12 cellular contexts compared by ENCODE assay signal in genomic region chr7:100102950-100103840, GRCh38. TPM values are rescaled to one million over a fixed set of nuclear protein-coding genes. Genes with fewer than 3 reads are reported as not detected.
DNase-seq lines count a peak whose midpoint lies in the region; ATAC-seq, FAIRE-seq and TF ChIP-seq lines count a peak whose summit lies in the region.
"Had no signal": no experiment of that assay in that cellular context is flagged by ENCODE, and none has a peak within 500 bp of the region (broad histone marks: within the 10 kb centered on the region; RNA-seq: fewer than 3 reads in every experiment).

No MANE protein-coding gene starts in this region.

- peaks cover 3% of the 10 kb centered on the region for H3K79me1 ChIP-seq in H1 (ENCODE audit: low read depth, low read length)

- H3K27me3 ChIP-seq in PC-9 (ENCODE audit: insufficient read depth, low read depth) (no peaks in the 10 kb centered on the region), H1 (replicated peaks in 1 of 4; ENCODE audit: control insufficient read depth in 3 of 4, extremely low read depth in 1 of 4, insufficient read depth in 3 of 4, low read length in 3 of 4) (no peaks in the 10 kb centered on the region)
- H3K27me3 ChIP-seq: adrenal gland had no signal

- H2BK120ac ChIP-seq in H1 (replicated peaks; ENCODE audit: low read depth, low read length) = no peak overlapping the region

- H3K4me2 ChIP-seq in PC-9 (peak overlapping the region; percentile 87), H1 (ENCODE audit: insufficient read depth in 1 of 2, low read depth in 2 of 2, low read length in 2 of 2) (peak overlapping the region in 1 of 2 experiments; percentile 85; a peak in 3 of 4 replicates)

- no peak for FAIRE-seq in H1 (lab: Jason Lieb, UNC)
- FAIRE-seq: A204.1, GM19239 had no signal

- H3K9me3 ChIP-seq in PC-9 (ENCODE audit: insufficient read depth, low read depth) = no peaks in the 10 kb centered on the region
- no peaks in the 10 kb centered on the region for H3K9me3 ChIP-seq in H1 (ENCODE audit: insufficient read depth in 2 of 2, low read depth in 1 of 2, low read length in 1 of 2)
- H3K9me3 ChIP-seq: adrenal gland had no signal

- TF ChIP-seq EP300 in H1 (IDR thresholded peaks at IDR 0.05; ENCODE audit: borderline replicate concordance in 1 of 2, low read depth in 2 of 2, low read length in 2 of 2) = no peak

- H4K91ac ChIP-seq in H1 (replicated peaks; ENCODE audit: insufficient read length, low read length) = no peak overlapping the region

- H2AK5ac ChIP-seq in H1 (ENCODE audit: low read depth, low read length) = no peak overlapping the region

- DNase-seq in T-helper 1 cell = no peak
- no peak for DNase-seq in PC-9
- no peak for DNase-seq in H1 (ENCODE audit: low read depth in 1 of 2, low spot score in 2 of 2)
- peak; percentile 58 for DNase-seq in renal cortical epithelial cell (ENCODE audit: low read depth)
- DNase-seq in HT-29 (ENCODE audit: low spot score) = no peak
- DNase-seq in NCI-H345 (lab: John Stamatoyannopoulos, UW) = no peak
- DNase-seq: adrenal gland; stimulated activated CD4-positive, alpha-beta T cell treated with anti-CD3 and anti-CD28 coated beads, Interleukin-4, amount 100 ng/mL, for 4 hours had no signal

- H2BK12ac ChIP-seq in H1 (ENCODE audit: low read depth, low read length) = no peak overlapping the region

- WGBS in H1 (ENCODE audit: extremely low coverage in 1 of 2, insufficient coverage in 1 of 2, insufficient read length in 1 of 2, insufficient replicate concordance in 2 of 2, low coverage in 1 of 2, low lambda C conversion rate in 2 of 2, missing lambda C conversion rate in 1 of 2), 2 experiments = 95% methylated on average over 17 of the region's 17 CpGs; no CpG with 5 or more reads in 1 of the 2 experiments

- peaks cover 33% of the 10 kb centered on the region for H3F3A ChIP-seq in PC-9 (ENCODE audit: insufficient read depth, low read depth)

- H3K4me3 ChIP-seq in PC-9 = peak overlapping the region; percentile 99; the same call in 1 of the 2 replicates
- peak overlapping the region; percentile 76 to 97 (median 84); a peak in 6 of 8 replicates for H3K4me3 ChIP-seq in H1 (ENCODE audit: extremely low read depth in 1 of 4, insufficient read depth in 2 of 4, low read depth in 3 of 4, low read length in 4 of 4)

- no peak overlapping the region for H3K9ac ChIP-seq in H1 (replicated peaks in 1 of 4; ENCODE audit: extremely low read depth in 1 of 4, low read depth in 3 of 4, low read length in 3 of 4)

- H3K36me3 ChIP-seq in PC-9 (ENCODE audit: low read depth) (peaks cover 22% of the 10 kb centered on the region), H1 (ENCODE audit: control insufficient read depth in 2 of 4, insufficient read depth in 4 of 4, low read length in 3 of 4) (peaks cover 22 to 43% (median 34%) of the 10 kb centered on the region in 4 experiments)

- H4K20me1 ChIP-seq in PC-9 (ENCODE audit: insufficient read depth) = no peaks in the 10 kb centered on the region; the same call in 1 of the 2 replicates
- peaks cover 7 to 11% of the 10 kb centered on the region in 2 experiments for H4K20me1 ChIP-seq in H1 (replicated peaks in 1 of 2; ENCODE audit: control insufficient read depth in 1 of 2, insufficient read depth in 2 of 2, low read length in 2 of 2)

- H3K9me3 Mint-ChIP-seq in T-helper 1 cell treated with Interleukin-12 subunit alpha and Interleukin-12 subunit beta and Interleukin-4 antibody, amounts not matched to agents 30 μg/mL and 1 μg/mL, for 36 hours = no peaks in the 10 kb centered on the region

- H3K4me1 Mint-ChIP-seq in T-helper 1 cell treated with Interleukin-12 subunit alpha and Interleukin-12 subunit beta and Interleukin-4 antibody, amounts not matched to agents 30 μg/mL and 1 μg/mL, for 36 hours (ENCODE audit: low read depth) = peaks cover 32% of the 10 kb centered on the region

- no peak for TF ChIP-seq POLR2A in H1 (IDR thresholded peaks at IDR 0.05; ENCODE audit: control extremely low read depth in 1 of 2, low read depth in 2 of 2, low read length in 2 of 2)

- H3K9me2 ChIP-seq in PC-9 (ENCODE audit: insufficient read depth) = no peaks in the 10 kb centered on the region

- no peak overlapping the region for H4K8ac ChIP-seq in H1 (ENCODE audit: extremely low read depth, insufficient read depth, low read length)

- H3K36me3 Mint-ChIP-seq in T-helper 1 cell treated with Interleukin-12 subunit alpha and Interleukin-12 subunit beta and Interleukin-4 antibody, amounts not matched to agents 30 μg/mL and 1 μg/mL, for 36 hours (ENCODE audit: low read depth) = peaks cover 25% of the 10 kb centered on the region

- TF ChIP-seq RAD21 in H1 (IDR thresholded peaks at IDR 0.05 in 1 of 2, conservative IDR thresholded peaks at IDR 0.05 in 1 of 2; ENCODE audit: low read depth in 2 of 2, low read length in 2 of 2) = no peak

- H3K79me2 ChIP-seq in PC-9 (ENCODE audit: low read depth) = peaks cover 31% of the 10 kb centered on the region
- H3K79me2 ChIP-seq in H1 (ENCODE audit: control insufficient read depth in 1 of 2, insufficient read depth in 2 of 2, low read length in 2 of 2) = peaks cover 9 to 36% of the 10 kb centered on the region in 2 experiments

- no peak overlapping the region for H2BK20ac ChIP-seq in H1 (ENCODE audit: low read length)

- no TSS peak for BruUV-seq in PC-9 (replicated peaks; lab: Mats Ljungman, UMichigan)

- H4K5ac ChIP-seq in H1 (ENCODE audit: insufficient read length, low read depth, low read length) = no peak overlapping the region

- CTCF ChIA-PET in PC-9 (lab: Charles Lee) (interaction anchor here (0.6 kb wide), 2 partner anchors 8 to 22 kb away, joined by 6 read pairs; no protein-coding TSS in a partner anchor), H1 (lab: Charles Lee; ENCODE audit: partially characterized antibody) (interaction anchor here (0.8 to 5.9 kb wide), 8 partner anchors 8 to 106 kb away, joined by 3 to 55 read pairs (median 4); no protein-coding TSS in a partner anchor)

- H3K23me2 ChIP-seq in H1 (ENCODE audit: low read depth, low read length) = no peaks in the 10 kb centered on the region; the same call in 1 of the 2 replicates

- intact Hi-C loops in PC-9 (cut with micrococcal nuclease; ENCODE audit: unreplicated experiment) = no loop called here

- no peak overlapping the region for H2BK15ac ChIP-seq in H1 (ENCODE audit: low read length)

- no peak overlapping the region for H3K27ac Mint-ChIP-seq in T-helper 1 cell treated with Interleukin-12 subunit alpha and Interleukin-12 subunit beta and Interleukin-4 antibody, amounts not matched to agents 30 μg/mL and 1 μg/mL, for 36 hours

- H3K56ac ChIP-seq in H1 (replicated peaks; ENCODE audit: insufficient read length, low read depth, low read length) = no peak overlapping the region

- H3K4me1 ChIP-seq in PC-9 (replicated peaks; ENCODE audit: insufficient read depth) (peaks cover 19% of the 10 kb centered on the region), H1 (replicated peaks in 1 of 4; ENCODE audit: control insufficient read depth in 3 of 4, insufficient read depth in 4 of 4, low read length in 3 of 4) (peaks cover 0 to 8% (median 3%) of the 10 kb centered on the region in 4 experiments; a peak in 3 of 7 replicates)

- H3K4me3 Mint-ChIP-seq in T-helper 1 cell treated with Interleukin-12 subunit alpha and Interleukin-12 subunit beta and Interleukin-4 antibody, amounts not matched to agents 30 μg/mL and 1 μg/mL, for 36 hours = peak overlapping the region; percentile 83

- no peak overlapping the region for H3K4ac ChIP-seq in H1 (replicated peaks; ENCODE audit: insufficient read length, low read depth, low read length)

- ATAC-seq in GM18498 (IDR thresholded peaks at IDR 0.05; ENCODE audit: unreplicated experiment) = no peak

- H3K27me3 Mint-ChIP-seq in T-helper 1 cell treated with Interleukin-12 subunit alpha and Interleukin-12 subunit beta and Interleukin-4 antibody, amounts not matched to agents 30 μg/mL and 1 μg/mL, for 36 hours (ENCODE audit: low read depth) = no peaks in the 10 kb centered on the region

- POLR2A ChIA-PET in PC-9 (lab: Charles Lee; ENCODE audit: unreplicated experiment) (interaction anchor here (0.6 kb wide), 1 partner anchor 21 kb away, joined by 6 read pairs; no protein-coding TSS in a partner anchor), H1 (lab: Charles Lee; ENCODE audit: partially characterized antibody) (interaction anchor here (0.7 to 20.0 kb wide), 7 partner anchors 15 to 326 kb away, joined by 3 to 722 read pairs (median 24); partner anchors contain the start of genes CNPY4, COPS6, GAL3ST4 and LAMTOR4)

- H3K23ac ChIP-seq in H1 (ENCODE audit: insufficient read length) = no peak overlapping the region

- no peak overlapping the region for H3K18ac ChIP-seq in H1 (ENCODE audit: extremely low read depth, low read length)

- TF ChIP-seq CTCF in PC-9 (conservative IDR thresholded peaks at IDR 0.05) (no peak), H1 (IDR thresholded peaks at IDR 0.05; ENCODE audit: control extremely low read depth in 1 of 3, insufficient read depth in 1 of 3, low read depth in 1 of 3, low read length in 3 of 3) (no peak)

- H2AFZ ChIP-seq in PC-9 (no peak overlapping the region), H1 (ENCODE audit: low read length) (no peak overlapping the region)

- no peak overlapping the region; the same call in 1 of the 2 replicates for H2BK5ac ChIP-seq in H1 (ENCODE audit: low read depth, low read length)

- H3K27ac ChIP-seq in PC-9 = no peak overlapping the region
- no peak overlapping the region for H3K27ac ChIP-seq in H1 (ENCODE audit: low read depth, low read length)

- H3K14ac ChIP-seq in H1 (ENCODE audit: insufficient read length) = no peak overlapping the region

RNA-seq across cellular contexts. Expression of gene AP4M1, which starts 1.8 kb away (rescaled TPM):
- total RNA-seq in PC-9 (2021) (18.1 and 26.2 TPM in 2 replicates), renal cortical epithelial cell (30.0 and 39.1 TPM in 2 replicates)
- 15.2 and 15.8 TPM in 2 replicates for total RNA-seq in H1 (2021; fragmentation: NEBNext Ultra II Directional; extraction: Animal tissue kit (Norgen Biotek cat#: 25700))
- 15.9 and 16.6 TPM in 2 replicates for polyA plus RNA-seq in H1 (2011; rRNA removed)
- polyA plus RNA-seq in H1 (2011; cell fraction: cytosol; rRNA removed) = 12.1 TPM
- 38.5 TPM for polyA plus RNA-seq in H1 (2011; cell fraction: nucleus; rRNA removed)
- 14.4 to 21.1 TPM (median 19.3 TPM) in 4 replicates for polyA plus RNA-seq in H1 (2012, experiment 1 of 2)
- 19.6 TPM for polyA plus RNA-seq in H1 (2012, experiment 2 of 2)
- polyA plus RNA-seq in H1 (2013, experiment 1 of 2) = 10.8 TPM
- 11.6 TPM for polyA plus RNA-seq in H1 (2013, experiment 2 of 2)
- 12.8 and 16.5 TPM in 2 replicates for polyA minus RNA-seq in H1 (2011; rRNA and poly(A)+ RNA removed)
- polyA minus RNA-seq in H1 (2011; cell fraction: cytosol; rRNA and poly(A)+ RNA removed) = 8.6 TPM
- 12.6 TPM for polyA minus RNA-seq in H1 (2011; cell fraction: nucleus; rRNA and poly(A)+ RNA removed)
- 36.8 and 38.1 TPM in 2 replicates for total RNA-seq in HT-29 (2014; rRNA removed; shearing (Covaris generic))

RNA-seq across cellular contexts. Expression of gene MCM7, which starts 2.0 kb away (rescaled TPM):
- 195 and 238 TPM in 2 replicates for total RNA-seq in PC-9 (2021)
- 339 and 344 TPM in 2 replicates for total RNA-seq in H1 (2021; fragmentation: NEBNext Ultra II Directional; extraction: Animal tissue kit (Norgen Biotek cat#: 25700))
- 313 and 394 TPM in 2 replicates for polyA plus RNA-seq in H1 (2011; rRNA removed)
- 370 TPM for polyA plus RNA-seq in H1 (2011; cell fraction: cytosol; rRNA removed)
- polyA plus RNA-seq in H1 (2011; cell fraction: nucleus; rRNA removed) = 732 TPM
- 297 to 387 TPM (median 352 TPM) in 4 replicates for polyA plus RNA-seq in H1 (2012, experiment 1 of 2)
- polyA plus RNA-seq in H1 (2012, experiment 2 of 2) = 212 TPM
- 254 TPM for polyA plus RNA-seq in H1 (2013, experiment 1 of 2)
- 229 TPM for polyA plus RNA-seq in H1 (2013, experiment 2 of 2)
- polyA minus RNA-seq in H1 (2011; rRNA and poly(A)+ RNA removed) = 344 and 385 TPM in 2 replicates
- polyA minus RNA-seq in H1 (2011; cell fraction: cytosol; rRNA and poly(A)+ RNA removed) = 320 TPM
- 348 TPM for polyA minus RNA-seq in H1 (2011; cell fraction: nucleus; rRNA and poly(A)+ RNA removed)
- total RNA-seq in renal cortical epithelial cell = 40.1 and 73.1 TPM in 2 replicates
- 461 and 531 TPM in 2 replicates for total RNA-seq in HT-29 (2014; rRNA removed; shearing (Covaris generic))

RNA-seq across cellular contexts. Expression of gene COPS6, which starts 14.4 kb away (rescaled TPM):
- total RNA-seq in PC-9 (2021) = 120 and 145 TPM in 2 replicates
- 127 and 128 TPM in 2 replicates for total RNA-seq in H1 (2021; fragmentation: NEBNext Ultra II Directional; extraction: Animal tissue kit (Norgen Biotek cat#: 25700))
- 159 and 225 TPM in 2 replicates for polyA plus RNA-seq in H1 (2011; rRNA removed)
- polyA plus RNA-seq in H1 (2011; cell fraction: cytosol; rRNA removed) = 182 TPM
- polyA plus RNA-seq in H1 (2011; cell fraction: nucleus; rRNA removed) = 125 TPM
- 126 to 168 TPM (median 164 TPM) in 4 replicates for polyA plus RNA-seq in H1 (2012, experiment 1 of 2)
- polyA plus RNA-seq in H1 (2012, experiment 2 of 2) = 93.7 TPM
- polyA plus RNA-seq in H1 (2013, experiment 1 of 2) = 98.9 TPM
- polyA plus RNA-seq in H1 (2013, experiment 2 of 2) = 103 TPM
- polyA minus RNA-seq in H1 (2011; rRNA and poly(A)+ RNA removed) = 154 and 162 TPM in 2 replicates
- 75.1 TPM for polyA minus RNA-seq in H1 (2011; cell fraction: cytosol; rRNA and poly(A)+ RNA removed)
- polyA minus RNA-seq in H1 (2011; cell fraction: nucleus; rRNA and poly(A)+ RNA removed) = 66.5 TPM
- total RNA-seq in renal cortical epithelial cell = 36.6 and 72.5 TPM in 2 replicates
- 111 and 128 TPM in 2 replicates for total RNA-seq in HT-29 (2014; rRNA removed; shearing (Covaris generic))

RNA-seq across cellular contexts. Expression of gene TAF6, which starts 16.0 kb away (rescaled TPM):
- 91.4 and 108 TPM in 2 replicates for total RNA-seq in PC-9 (2021)
- 101 and 109 TPM in 2 replicates for total RNA-seq in H1 (2021; fragmentation: NEBNext Ultra II Directional; extraction: Animal tissue kit (Norgen Biotek cat#: 25700))
- 66.7 and 113 TPM in 2 replicates for polyA plus RNA-seq in H1 (2011; rRNA removed)
- 29.4 TPM for polyA plus RNA-seq in H1 (2011; cell fraction: cytosol; rRNA removed)
- 79.1 TPM for polyA plus RNA-seq in H1 (2011; cell fraction: nucleus; rRNA removed)
- 71.9 to 120 TPM (median 110 TPM) in 4 replicates for polyA plus RNA-seq in H1 (2012, experiment 1 of 2)
- 110 TPM for polyA plus RNA-seq in H1 (2012, experiment 2 of 2)
- 68.1 TPM for polyA plus RNA-seq in H1 (2013, experiment 1 of 2)
- polyA plus RNA-seq in H1 (2013, experiment 2 of 2) = 69.5 TPM
- polyA minus RNA-seq in H1 (2011; rRNA and poly(A)+ RNA removed) = 37.5 and 55.6 TPM in 2 replicates
- polyA minus RNA-seq in H1 (2011; cell fraction: cytosol; rRNA and poly(A)+ RNA removed) = 42.3 TPM
- polyA minus RNA-seq in H1 (2011; cell fraction: nucleus; rRNA and poly(A)+ RNA removed) = 32.4 TPM
- total RNA-seq in renal cortical epithelial cell = 32.6 and 100 TPM in 2 replicates
- 45.0 and 65.5 TPM in 2 replicates for total RNA-seq in HT-29 (2014; rRNA removed; shearing (Covaris generic))

RNA-seq across cellular contexts. Expression of gene CNPY4, which starts 16.2 kb away (rescaled TPM):
- 10.3 and 10.5 TPM in 2 replicates for total RNA-seq in PC-9 (2021)
- 15.3 and 15.9 TPM in 2 replicates for total RNA-seq in H1 (2021; fragmentation: NEBNext Ultra II Directional; extraction: Animal tissue kit (Norgen Biotek cat#: 25700))
- 9.1 and 10.2 TPM in 2 replicates for polyA plus RNA-seq in H1 (2011; rRNA removed)
- polyA plus RNA-seq in H1 (2011; cell fraction: cytosol; rRNA removed) = 15.9 TPM
- 11.4 TPM for polyA plus RNA-seq in H1 (2011; cell fraction: nucleus; rRNA removed)
- 18.3 to 21.4 TPM (median 19.8 TPM) in 4 replicates for polyA plus RNA-seq in H1 (2012, experiment 1 of 2)
- 7.7 TPM for polyA plus RNA-seq in H1 (2012, experiment 2 of 2)
- 14.0 TPM for polyA plus RNA-seq in H1 (2013, experiment 1 of 2)
- polyA plus RNA-seq in H1 (2013, experiment 2 of 2) = 17.1 TPM
- polyA minus RNA-seq in H1 (2011; rRNA and poly(A)+ RNA removed) = 8.2 and 8.3 TPM in 2 replicates
- 5.3 TPM for polyA minus RNA-seq in H1 (2011; cell fraction: cytosol; rRNA and poly(A)+ RNA removed)
- polyA minus RNA-seq in H1 (2011; cell fraction: nucleus; rRNA and poly(A)+ RNA removed) = 6.8 TPM
- 25.6 and 27.4 TPM in 2 replicates for total RNA-seq in renal cortical epithelial cell
- 2.7 and 5.5 TPM in 2 replicates for total RNA-seq in HT-29 (2014; rRNA removed; shearing (Covaris generic))
